In the genomic region with DNA sequence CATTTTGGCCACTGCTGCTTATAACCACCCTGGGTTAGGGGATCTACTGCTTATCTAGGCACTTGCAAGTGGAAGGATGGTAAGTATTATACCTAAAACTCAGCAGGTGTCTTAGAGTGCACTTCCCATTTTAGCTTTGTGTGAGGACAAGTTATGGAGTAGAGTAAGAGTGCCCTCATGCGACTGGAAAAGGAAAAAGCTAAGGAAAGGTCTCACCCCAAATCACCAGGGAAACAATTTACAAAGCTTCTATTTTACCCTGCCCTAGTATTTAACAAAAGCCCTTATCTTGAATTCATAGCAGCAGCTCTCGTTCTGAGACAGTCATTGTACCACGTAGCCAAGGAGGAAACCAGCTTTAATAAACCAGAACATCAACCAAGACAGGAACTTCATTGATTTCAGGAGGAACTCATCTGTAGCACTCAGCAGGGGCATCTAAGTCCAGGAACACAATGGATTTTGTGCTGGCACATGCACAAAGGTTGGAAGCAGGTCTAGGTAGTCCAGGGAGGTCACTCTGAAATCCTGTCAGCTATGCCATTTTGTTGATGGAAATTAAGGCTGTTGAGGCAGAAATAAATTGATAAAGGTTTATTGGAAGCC, we compare ENCODE assay signal across 8 cellular contexts. TPM values are rescaled to one million over a fixed set of nuclear protein-coding genes. Genes with fewer than 3 reads are reported as not detected.
DNase-seq lines count a peak whose midpoint lies in the region; ATAC-seq, FAIRE-seq and TF ChIP-seq lines count a peak whose summit lies in the region.

No MANE protein-coding gene starts in this region.

- H3K4me3 ChIP-seq in testis: no peak overlapping the region

- DNase-seq in MV-4-11 (lab: John Stamatoyannopoulos, UW) (peak; percentile 46), RPMI8226 (peak; percentile 60), cerebellum (ENCODE audit: low spot score) (peak; percentile 73), testis (peak; percentile 34)

- H3K4me1 ChIP-seq in testis: no peaks in the 10 kb centered on the region

- intact Hi-C loops in testis (cut with DNase I; ENCODE audit: low total_unique reads): no loop called here

- H3K36me3 ChIP-seq in testis (ENCODE audit: low read depth, missing control alignments): no peaks in the 10 kb centered on the region

- TF ChIP-seq POLR2A in testis (IDR thresholded peaks at IDR 0.05): no peak

- WGBS in testis, 2 donors: 23 to 31% methylated on average over 3 of the region's 3 CpGs

- TF ChIP-seq CTCF in 22Rv1 (IDR thresholded peaks at IDR 0.05) (peak; percentile 89), testis (IDR thresholded peaks at IDR 0.05) (peak; percentile 25 to 59 (median 56))

- H3K9me3 ChIP-seq in testis: no peaks in the 10 kb centered on the region

- H3K27ac ChIP-seq in 22Rv1 (peak overlapping the region; percentile 51), layer of hippocampus (ENCODE audit: low read depth, low read length) (peak overlapping the region; percentile 11), testis (no peak overlapping the region)

- H3K27me3 ChIP-seq in layer of hippocampus (ENCODE audit: control insufficient read depth, insufficient read depth, low read length): no peaks in the 10 kb centered on the region
- H3K27me3 ChIP-seq in testis: no peaks in the 10 kb centered on the region

- no peak for ATAC-seq in HG02884 (IDR thresholded peaks at IDR 0.05; ENCODE audit: unreplicated experiment)

- peak; percentile 94 for FAIRE-seq in G401.6 (lab: Jason Lieb, UNC)

RNA-seq across cellular contexts. Expression of gene RDH12, which starts 2.9 kb away (rescaled TPM):
- total RNA-seq in cerebellum: 1.00 TPM
- total RNA-seq in testis: under 1 TPM; 0.37 to 0.63 TPM
- 0.40 TPM for polyA plus RNA-seq in testis (ENCODE audit: insufficient read depth, low read depth, low replicate concordance)

RNA-seq across cellular contexts. Expression of gene RDH11, which starts 9.0 kb away (rescaled TPM):
- 79.2 TPM for total RNA-seq in cerebellum
- 10 to 100 TPM; 82.4 to 87.5 TPM for total RNA-seq in testis
- 63.2 TPM for polyA plus RNA-seq in testis (ENCODE audit: insufficient read depth, low read depth, low replicate concordance)

RNA-seq across cellular contexts. Expression of gene VTI1B, which starts 30.2 kb away (rescaled TPM):
- 42.3 TPM for total RNA-seq in cerebellum
- 10 to 100 TPM; 65.0 to 72.7 TPM for total RNA-seq in testis
- 143 TPM for polyA plus RNA-seq in testis (ENCODE audit: insufficient read depth, low read depth, low replicate concordance)

Comparison
In these comparisons a context has a peak if more than half of its experiments do, and no peak if none do; other contexts are left out.
1. H3K27ac ChIP-seq: peak in 22Rv1 (single experiment) and layer of hippocampus (single experiment); none in testis (0 of 2).
2. Peak in every context shown above with its lines, with median percentiles within 50 percentile points of each other: DNase-seq.